ENCODE assay signal across 1 cellular context in genomic region chr6:117545161-117545595, GRCh38.
A peak's percentile ranks its signal among the peaks of the same experiment; 100 is the strongest.
TF ChIP-seq lines count a peak whose summit lies in the region.

No MANE protein-coding gene starts in this region.

TF ChIP-seq in HepG2, 621 proteins besides CTCF, POLR2A, EP300 and RAD21 (continued from another document):
- TF ChIP-seq ATF3 (CRISPR knock-in tag; IDR thresholded peaks at IDR 0.05), result peak; percentile 84
- no peak for TF ChIP-seq PCBP1 (IDR thresholded peaks at IDR 0.05; ENCODE audit: borderline replicate concordance, low read depth, low read length)
- TF ChIP-seq ZSCAN9 (CRISPR knock-in tag; IDR thresholded peaks at IDR 0.05; ENCODE audit: borderline replicate concordance), result 0 out of 2 replicates have a peak, but pooled peaks have one; percentile 23
- TF ChIP-seq ZMYM2 (CRISPR knock-in tag; IDR thresholded peaks at IDR 0.05), result no peak
- TF ChIP-seq ZNF772 (CRISPR knock-in tag; IDR thresholded peaks at IDR 0.05), result no peak
- TF ChIP-seq ZBTB38 (CRISPR knock-in tag; IDR thresholded peaks at IDR 0.05), result peak; percentile 46; the same call in 1 of the 2 replicates
- TF ChIP-seq SALL2 (CRISPR knock-in tag; IDR thresholded peaks at IDR 0.05), result no peak
- no peak for TF ChIP-seq ARHGAP35 (CRISPR knock-in tag; IDR thresholded peaks at IDR 0.05; ENCODE audit: borderline replicate concordance)
- peak; percentile 48; the same call in 1 of the 2 replicates for TF ChIP-seq MAX (IDR thresholded peaks at IDR 0.05)
- no peak for TF ChIP-seq ZNF503 (CRISPR knock-in tag; IDR thresholded peaks at IDR 0.05)
- no peak for TF ChIP-seq MXD4 (CRISPR knock-in tag; IDR thresholded peaks at IDR 0.05)
- no peak for TF ChIP-seq ZNF251 (CRISPR knock-in tag; IDR thresholded peaks at IDR 0.05)
- no peak for TF ChIP-seq ZNF18 (CRISPR knock-in tag; IDR thresholded peaks at IDR 0.05; ENCODE audit: insufficient replicate concordance)
- TF ChIP-seq RBM22 (optimal IDR thresholded peaks at IDR 0.05; ENCODE audit: low read length), result peak; percentile 77
- TF ChIP-seq ZNF547 (CRISPR knock-in tag; IDR thresholded peaks at IDR 0.05), result no peak
- no peak for TF ChIP-seq ZFP82 (CRISPR knock-in tag; IDR thresholded peaks at IDR 0.05; ENCODE audit: borderline replicate concordance)
- no peak for TF ChIP-seq SKIL (CRISPR knock-in tag; IDR thresholded peaks at IDR 0.05; ENCODE audit: borderline replicate concordance)
- no peak for TF ChIP-seq PRDM4 (CRISPR knock-in tag; IDR thresholded peaks at IDR 0.05; ENCODE audit: borderline replicate concordance)
- no peak for TF ChIP-seq ZBTB44 (CRISPR knock-in tag; IDR thresholded peaks at IDR 0.05)
- 0 out of 2 replicates have a peak, but pooled peaks have one; percentile 27 for TF ChIP-seq HNF1B (CRISPR knock-in tag; IDR thresholded peaks at IDR 0.05)
- TF ChIP-seq ZSCAN20 (CRISPR knock-in tag; IDR thresholded peaks at IDR 0.05; ENCODE audit: borderline replicate concordance), result no peak
- no peak for TF ChIP-seq ZNF709 (CRISPR knock-in tag; IDR thresholded peaks at IDR 0.05)
- TF ChIP-seq ZSCAN22 (CRISPR knock-in tag; IDR thresholded peaks at IDR 0.05), result no peak
- no peak; the same call in 1 of the 2 replicates for TF ChIP-seq HHEX (CRISPR knock-in tag; IDR thresholded peaks at IDR 0.05)
- TF ChIP-seq ZBTB7B (CRISPR knock-in tag; IDR thresholded peaks at IDR 0.05), result no peak
- TF ChIP-seq MAFG (CRISPR knock-in tag; IDR thresholded peaks at IDR 0.05), result no peak
- no peak for TF ChIP-seq ARNT2 (CRISPR knock-in tag; IDR thresholded peaks at IDR 0.05; ENCODE audit: low read depth)
- TF ChIP-seq ASH2L (IDR thresholded peaks at IDR 0.05; ENCODE audit: insufficient read length, low read depth, low read length), result no peak
- peak; percentile 61 for TF ChIP-seq RXRB (CRISPR knock-in tag; IDR thresholded peaks at IDR 0.05; ENCODE audit: borderline replicate concordance)
- peak; percentile 72 for TF ChIP-seq NR2F6 (IDR thresholded peaks at IDR 0.05)
- peak; percentile 81 for TF ChIP-seq NR2F6 (CRISPR knock-in tag; IDR thresholded peaks at IDR 0.05)
- no peak for TF ChIP-seq ZNF7 (CRISPR knock-in tag; IDR thresholded peaks at IDR 0.05)
- peak; percentile 87; the same call in 1 of the 3 replicates for TF ChIP-seq MXI1 (IDR thresholded peaks at IDR 0.05; ENCODE audit: borderline replicate concordance, low read depth, low read length)
- TF ChIP-seq ZNF17 (CRISPR knock-in tag; IDR thresholded peaks at IDR 0.05), result no peak
- peak; percentile 57 for TF ChIP-seq ELF3 (CRISPR knock-in tag; IDR thresholded peaks at IDR 0.05)
- no peak for TF ChIP-seq MAFF (IDR thresholded peaks at IDR 0.05; ENCODE audit: low read depth, low read length)
- no peak for TF ChIP-seq FOXA1 (IDR thresholded peaks at IDR 0.05)
- 0 out of 2 replicates have a peak, but pooled peaks have one; percentile 40 for TF ChIP-seq FOXA1 (CRISPR knock-in tag; IDR thresholded peaks at IDR 0.05)
- no peak for TF ChIP-seq SRSF1 (optimal IDR thresholded peaks at IDR 0.05; ENCODE audit: low read depth, low read length)
- peak; percentile 52; the same call in 1 of the 2 replicates for TF ChIP-seq ARID3A (IDR thresholded peaks at IDR 0.05; ENCODE audit: low read depth, low read length)
- TF ChIP-seq PRMT3 (CRISPR knock-in tag; IDR thresholded peaks at IDR 0.05; ENCODE audit: borderline replicate concordance, low read depth), result no peak
- TF ChIP-seq STAT6 (CRISPR knock-in tag; IDR thresholded peaks at IDR 0.05; ENCODE audit: borderline replicate concordance), result no peak
- peak; percentile 28; the same call in 1 of the 2 replicates for TF ChIP-seq ONECUT2 (CRISPR knock-in tag; IDR thresholded peaks at IDR 0.05)
- TF ChIP-seq MXD1 (CRISPR knock-in tag; IDR thresholded peaks at IDR 0.05), result no peak
- TF ChIP-seq ZNF780A (CRISPR knock-in tag; IDR thresholded peaks at IDR 0.05), result no peak
- no peak for TF ChIP-seq FUBP1 (CRISPR knock-in tag; IDR thresholded peaks at IDR 0.05; ENCODE audit: borderline replicate concordance)
